26 cellular contexts compared by ENCODE assay signal in the genomic region with DNA sequence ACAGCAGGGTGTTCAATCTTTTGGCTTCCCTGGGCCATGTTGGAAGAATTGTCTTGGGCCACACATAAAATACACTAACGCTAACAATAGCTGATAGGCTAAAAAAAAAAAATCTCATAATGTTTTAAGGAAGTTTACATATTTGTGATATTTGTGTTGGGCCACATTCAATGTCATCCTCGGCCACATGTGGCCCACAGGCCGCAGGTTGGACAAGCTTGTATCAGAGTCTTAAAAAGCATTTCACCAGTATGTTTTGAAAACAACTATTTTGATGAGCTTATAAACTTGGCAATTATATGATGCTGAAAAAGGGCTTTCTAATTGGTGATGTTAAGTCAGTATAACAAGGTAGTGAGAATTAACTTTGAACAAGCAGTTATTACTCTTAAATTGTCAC.
"Had no signal": no experiment of that assay in that cellular context is flagged by ENCODE, and none has a peak within 500 bp of the region (broad histone marks: within the 10 kb centered on the region; RNA-seq: fewer than 3 reads in every experiment).

No MANE protein-coding gene starts in this region.

- H3K27me3 ChIP-seq: dorsolateral prefrontal cortex, esophagus squamous epithelium, gastrocnemius medialis, hepatocyte had no signal

- H3K79me2 ChIP-seq: hepatocyte had no signal

- H3K36me3 ChIP-seq: esophagus squamous epithelium, gastrocnemius medialis, lower lobe of right lung had no signal

- H3K9me3 ChIP-seq: esophagus squamous epithelium, gastrocnemius medialis, lower lobe of right lung had no signal

- H3K4me3 ChIP-seq: coronary artery, dorsolateral prefrontal cortex, esophagus squamous epithelium, gastrocnemius medialis, hepatocyte, lower lobe of right lung had no signal

- H3K4me1 ChIP-seq: esophagus squamous epithelium, gastrocnemius medialis, lower lobe of right lung had no signal

- H3K27ac ChIP-seq: coronary artery, dorsolateral prefrontal cortex, epithelial cell of prostate, esophagus squamous epithelium, gastrocnemius medialis, hepatocyte, lower lobe of right lung had no signal

- DNase-seq: dermis blood vessel endothelial cell; dorsolateral prefrontal cortex; effector CD8-positive, alpha-beta T cell; effector memory CD8-positive, alpha-beta T cell; endodermal cell; erythroblast; esophagus squamous epithelium; foreskin melanocyte; glutamatergic neuron; head of caudate nucleus; hypothalamus; immature natural killer cell; islet precursor cell; kidney; kidney glomerular epithelial cell; left colon; left ventricle myocardium superior; lower lobe of right lung; mesenchymal stem cell; naive thymus-derived CD4-positive, alpha-beta T cell had no signal

- ATAC-seq: effector memory CD8-positive, alpha-beta T cell; esophagus mucosa; left colon; left lobe of liver; left ventricle myocardium superior; lower lobe of right lung; naive thymus-derived CD4-positive, alpha-beta T cell had no signal

- H3K4me2 ChIP-seq: hepatocyte had no signal

- H2AFZ ChIP-seq: hepatocyte had no signal
